In the genomic region with DNA sequence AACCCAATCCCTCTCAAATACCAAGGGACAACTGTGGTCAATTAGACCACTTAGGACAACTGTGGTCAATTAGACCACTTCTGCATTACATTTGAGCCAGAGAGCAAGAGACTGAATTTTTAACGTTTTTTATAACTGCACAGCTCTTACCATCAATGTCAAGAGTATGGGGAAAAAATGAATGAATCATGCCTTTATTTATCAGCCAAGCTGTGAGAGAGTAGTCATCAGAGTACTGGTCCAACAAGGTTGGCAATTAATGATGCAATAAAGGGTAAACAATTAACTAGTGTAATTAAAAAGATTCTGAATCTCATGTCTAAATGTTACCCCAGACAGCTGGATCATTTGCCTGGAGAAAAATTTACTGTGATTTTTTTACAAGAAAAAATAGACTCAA, we compare ENCODE assay signal across 13 cellular contexts.
A peak's percentile ranks its signal among the peaks of the same experiment; 100 is the strongest.
DNase-seq lines count a peak whose midpoint lies in the region; ATAC-seq, FAIRE-seq and TF ChIP-seq lines count a peak whose summit lies in the region.
"Had no signal": no experiment of that assay in that cellular context is flagged by ENCODE, and none has a peak within 500 bp of the region (broad histone marks: within the 10 kb centered on the region; RNA-seq: fewer than 3 reads in every experiment).

No MANE protein-coding gene starts in this region.

- H3K9me3 ChIP-seq in IMR-90 (ENCODE audit: control insufficient read depth, insufficient read depth, low read length), result no peaks in the 10 kb centered on the region
- no peaks in the 10 kb centered on the region for H3K9me3 ChIP-seq in astrocyte (ENCODE audit: insufficient read depth, low read depth, low read length)
- no peaks in the 10 kb centered on the region for H3K9me3 ChIP-seq in ascending aorta
- H3K9me3 ChIP-seq: BLaER1 treated with 17β-estradiol and CSF1 and Interleukin-3, amounts not matched to agents 10 nM and 100 nM had no signal

- peak; percentile 30; the same call in 1 of the 2 replicates for ATAC-seq in IMR-90 (ENCODE audit: low read depth)
- ATAC-seq in GM18502 (IDR thresholded peaks at IDR 0.05; ENCODE audit: poor library complexity, unreplicated experiment), result no peak

- no peak for FAIRE-seq in astrocyte (lab: Jason Lieb, UNC)
- no peak for FAIRE-seq in HTR-8/SVneo (lab: Jason Lieb, UNC)
- FAIRE-seq: H1 had no signal

- POLR2A ChIA-PET in IMR-90 (lab: Charles Lee; ENCODE audit: unreplicated experiment), result no interaction called here

- H3K36me3 ChIP-seq in IMR-90 (ENCODE audit: control insufficient read depth, insufficient read depth, low read length), result no peaks in the 10 kb centered on the region
- no peaks in the 10 kb centered on the region for H3K36me3 ChIP-seq in astrocyte (ENCODE audit: insufficient read depth, low read length)
- H3K36me3 ChIP-seq in ascending aorta, result no peaks in the 10 kb centered on the region
- H3K36me3 ChIP-seq: BLaER1 treated with 17β-estradiol and CSF1 and Interleukin-3, amounts not matched to agents 10 nM and 100 nM had no signal

- peak overlapping the region; percentile 64; the same call in 1 of the 2 replicates for H3K4me2 ChIP-seq in IMR-90 (ENCODE audit: low read depth, low read length)
- H3K4me2 ChIP-seq in astrocyte (ENCODE audit: low read length), result peak overlapping the region; percentile 60

- no peak for TF ChIP-seq RAD21 in IMR-90 (IDR thresholded peaks at IDR 0.05; ENCODE audit: low read length)

- no peak for DNase-seq in Calu3
- DNase-seq in IMR-90, result peak; percentile 37
- DNase-seq in astrocyte (ENCODE audit: low read depth), result peak; percentile 57
- DNase-seq in kidney tubule cell (ENCODE audit: low spot score), result peak; percentile 52
- no peak for DNase-seq in ascending aorta (ENCODE audit: low spot score in 2 of 2)
- no peak for DNase-seq in HTR-8/SVneo (ENCODE audit: insufficient read length, low spot score)
- DNase-seq: DMS 273 treated with DMSO at 0.1 percent for 48 hours, NCI-H2171, NCI-H510A, SIG-M5 had no signal

- no peaks in the 10 kb centered on the region for H3K27me3 Mint-ChIP-seq in Calu3 (ENCODE audit: unreplicated experiment)
- H3K27me3 Mint-ChIP-seq in astrocyte (ENCODE audit: low read depth, unreplicated experiment), result no peaks in the 10 kb centered on the region

- no peak for TF ChIP-seq CTCF in Calu3 (IDR thresholded peaks at IDR 0.05; ENCODE audit: unreplicated experiment)
- TF ChIP-seq CTCF in IMR-90 (conservative IDR thresholded peaks at IDR 0.05; ENCODE audit: low read depth, low read length), result no peak
- no peak for TF ChIP-seq CTCF in astrocyte (IDR thresholded peaks at IDR 0.05; ENCODE audit: insufficient read depth, low read depth, low read length)
- TF ChIP-seq CTCF in ascending aorta (IDR thresholded peaks at IDR 0.05), result no peak

- H2AFZ ChIP-seq in IMR-90 (replicated peaks; ENCODE audit: low read length, poor library complexity) (no peak overlapping the region), astrocyte (ENCODE audit: low read depth, low read length) (no peak overlapping the region)

- H3K18ac ChIP-seq in IMR-90 (ENCODE audit: low read depth, low read length), result no peak overlapping the region

- H2BK20ac ChIP-seq in IMR-90 (ENCODE audit: low read depth, low read length), result no peak overlapping the region

- no peak overlapping the region for H2BK5ac ChIP-seq in IMR-90 (ENCODE audit: low read depth, low read length, poor library complexity, severe bottlenecking)

- peak overlapping the region; percentile 56; the same call in 1 of the 2 replicates for H2BK120ac ChIP-seq in IMR-90 (ENCODE audit: low read depth, low read length)

- dilution Hi-C loops in IMR-90 (cut with HindIII; ENCODE audit: low sequenced_read_pairs, unreplicated experiment), result no loop called here

- peak overlapping the region; percentile 85; the same call in 1 of the 2 replicates for H3K23ac ChIP-seq in IMR-90 (ENCODE audit: low read depth, low read length)

- no peak for TF ChIP-seq POLR2A in IMR-90 (IDR thresholded peaks at IDR 0.05; ENCODE audit: low read depth, low read length)

- no peak overlapping the region for H3K56ac ChIP-seq in IMR-90 (ENCODE audit: extremely low read depth, insufficient read depth, low read length)

- H3K4me1 Mint-ChIP-seq in Calu3 (ENCODE audit: low read depth, unreplicated experiment) (peaks cover 10% of the 10 kb centered on the region), astrocyte (ENCODE audit: low read depth, unreplicated experiment) (peaks cover 20% of the 10 kb centered on the region)

- H4K91ac ChIP-seq in IMR-90 (ENCODE audit: insufficient read depth, low read depth, low read length), result 0 out of 2 replicates have a peak overlapping the region, but pooled peaks have one; percentile 33

- H3K4me1 ChIP-seq in IMR-90 (ENCODE audit: control insufficient read depth, insufficient read depth, low read length), result peaks cover 13% of the 10 kb centered on the region
- peaks cover 17% of the 10 kb centered on the region for H3K4me1 ChIP-seq in astrocyte (ENCODE audit: insufficient read depth, low read length)
- no peaks in the 10 kb centered on the region for H3K4me1 ChIP-seq in ascending aorta

- no peak overlapping the region; the same call in 2 of the 3 replicates for H2BK15ac ChIP-seq in IMR-90 (ENCODE audit: low read depth, low read length)

- CTCF ChIA-PET in Calu3 (lab: Charles Lee), result no interaction called here
- CTCF ChIA-PET in IMR-90 (lab: Yijun Ruan, JAX), result interaction anchor here (0.8 kb wide), 1 partner anchor 60 kb away, joined by 3 read pairs; no protein-coding TSS in a partner anchor

- H3K27ac Mint-ChIP-seq in Calu3 (ENCODE audit: unreplicated experiment) (peak overlapping the region; percentile 72), astrocyte (ENCODE audit: unreplicated experiment) (peak overlapping the region; percentile 75)

- H3K4me3 Mint-ChIP-seq in Calu3 (ENCODE audit: low read depth, unreplicated experiment) (no peak overlapping the region), astrocyte (ENCODE audit: unreplicated experiment) (no peak overlapping the region)

- no TSS peak for BruUV-seq in Calu3 (replicated peaks; lab: Mats Ljungman, UMichigan)
- BruUV-seq in IMR-90 (replicated peaks; lab: Mats Ljungman, UMichigan), result no TSS peak

- no peak overlapping the region for H3K27ac ChIP-seq in IMR-90 (ENCODE audit: insufficient read depth, low read length)
- no peak overlapping the region for H3K27ac ChIP-seq in astrocyte (ENCODE audit: low read depth, low read length)
- no peak overlapping the region for H3K27ac ChIP-seq in ascending aorta
- H3K27ac ChIP-seq: BLaER1 treated with 17β-estradiol and CSF1 and Interleukin-3, amounts not matched to agents 10 nM and 100 nM had no signal

- H3K4ac ChIP-seq in IMR-90 (ENCODE audit: low read depth, low read length), result 0 out of 2 replicates have a peak overlapping the region, but pooled peaks have one; percentile 37

- no peak overlapping the region for H4K8ac ChIP-seq in IMR-90 (ENCODE audit: low read depth in 2 of 2, low read length in 2 of 2)

- H2AK5ac ChIP-seq in IMR-90 (ENCODE audit: low read depth, low read length), result 0 out of 2 replicates have a peak overlapping the region, but pooled peaks have one; percentile 69

- H3K4me3 ChIP-seq in IMR-90 (ENCODE audit: insufficient read depth, low read depth, low read length) (no peak overlapping the region), astrocyte (ENCODE audit: insufficient read depth, low read depth, low read length) (no peak overlapping the region), ascending aorta (no peak overlapping the region)
- H3K4me3 ChIP-seq: BLaER1 treated with 17β-estradiol and CSF1 and Interleukin-3, amounts not matched to agents 10 nM and 100 nM had no signal

- H3K9ac ChIP-seq in IMR-90 (ENCODE audit: low read depth, low read length) (no peak overlapping the region), astrocyte (ENCODE audit: low read length) (no peak overlapping the region)
- H3K9ac ChIP-seq: BLaER1 treated with 17β-estradiol and CSF1 and Interleukin-3, amounts not matched to agents 10 nM and 100 nM had no signal

- H3K79me2 ChIP-seq in astrocyte (ENCODE audit: insufficient read depth, low read length), result no peaks in the 10 kb centered on the region

- peaks cover 17% of the 10 kb centered on the region for H3K9me1 ChIP-seq in IMR-90 (ENCODE audit: insufficient read depth, low read length)

- peaks cover 21% of the 10 kb centered on the region for H4K20me1 ChIP-seq in IMR-90 (ENCODE audit: insufficient read depth, low read length)
- no peaks in the 10 kb centered on the region for H4K20me1 ChIP-seq in astrocyte (ENCODE audit: insufficient read depth, low read length)
- H4K20me1 ChIP-seq: BLaER1 treated with 17β-estradiol and CSF1 and Interleukin-3, amounts not matched to agents 10 nM and 100 nM had no signal

- H2AK9ac ChIP-seq in IMR-90 (replicated peaks; ENCODE audit: low read depth, low read length, poor library complexity), result no peak overlapping the region

- no peaks in the 10 kb centered on the region for H3K27me3 ChIP-seq in IMR-90 (ENCODE audit: control insufficient read depth, insufficient read depth, low read length)
- no peaks in the 10 kb centered on the region for H3K27me3 ChIP-seq in astrocyte (ENCODE audit: insufficient read depth, low read length)
- H3K27me3 ChIP-seq in ascending aorta, result no peaks in the 10 kb centered on the region
- H3K27me3 ChIP-seq: BLaER1 treated with 17β-estradiol and CSF1 and Interleukin-3, amounts not matched to agents 10 nM and 100 nM had no signal

- no peak overlapping the region for H4K5ac ChIP-seq in IMR-90 (ENCODE audit: low read depth, low read length)

- 0 out of 2 replicates have a peak overlapping the region, but pooled peaks have one; percentile 52 for H3K14ac ChIP-seq in IMR-90 (replicated peaks; ENCODE audit: low read depth, low read length)

- peaks cover 22 to 80% of the 10 kb centered on the region in 2 experiments for H3K79me1 ChIP-seq in IMR-90 (ENCODE audit: low read depth in 1 of 2, low read length in 2 of 2)

- in situ Hi-C loops in IMR-90 (cut with MboI; ENCODE audit: low sequenced_read_pairs), result no loop called here

- H3K9me3 Mint-ChIP-seq in Calu3 (ENCODE audit: low read depth, unreplicated experiment) (no peaks in the 10 kb centered on the region), astrocyte (ENCODE audit: unreplicated experiment) (no peaks in the 10 kb centered on the region)

- H3K36me3 Mint-ChIP-seq in Calu3 (ENCODE audit: insufficient read depth, unreplicated experiment), result no peaks in the 10 kb centered on the region
- no peaks in the 10 kb centered on the region for H3K36me3 Mint-ChIP-seq in astrocyte (ENCODE audit: low read depth, unreplicated experiment)

- intact Hi-C loops in Calu3 (cut with micrococcal nuclease; ENCODE audit: unreplicated experiment) (loop anchor here (10.0 kb wide), 1 partner anchor 69 kb away; no protein-coding TSS in a partner anchor), IMR-90 (cut with micrococcal nuclease) (no loop called here), ascending aorta (cut with DNase I) (no loop called here)

- WGBS in IMR-90 (ENCODE audit: extremely low coverage in 2 of 2, insufficient read length in 1 of 2), 2 experiments, result no CpG with 5 or more reads among the region's 1 CpG

Comparison
In these comparisons a context has a peak if more than half of its experiments do, and no peak if none do; other contexts are left out.
1. DNase-seq: peak in IMR-90 (single experiment), astrocyte (single experiment) and kidney tubule cell (single experiment); none in Calu3 (single experiment), ascending aorta (0 of 2) and HTR-8/SVneo (single experiment).